1 cellular context compared by ENCODE assay signal in genomic region chr22:20931126-20931654, GRCh38.
TF ChIP-seq lines count a peak whose summit lies in the region.

No MANE protein-coding gene starts in this region.

TF ChIP-seq in WTC11, 78 proteins besides CTCF, POLR2A, EP300 and RAD21 (continued from another document):
- TF ChIP-seq MAX (CRISPR knock-in tag; IDR thresholded peaks at IDR 0.05), result no peak
- no peak for TF ChIP-seq AFF4 (CRISPR knock-in tag; IDR thresholded peaks at IDR 0.05; ENCODE audit: borderline replicate concordance)
- TF ChIP-seq ZNF423 (CRISPR knock-in tag; IDR thresholded peaks at IDR 0.05), result no peak
- no peak for TF ChIP-seq PREB (CRISPR knock-in tag; IDR thresholded peaks at IDR 0.05; ENCODE audit: borderline replicate concordance)
- no peak for TF ChIP-seq PRRX2 (CRISPR knock-in tag; IDR thresholded peaks at IDR 0.05)
- no peak for TF ChIP-seq ELF4 (CRISPR knock-in tag; IDR thresholded peaks at IDR 0.05; ENCODE audit: low read depth)
- no peak for TF ChIP-seq HMGA2 (CRISPR knock-in tag; IDR thresholded peaks at IDR 0.05)
- no peak for TF ChIP-seq STAT6 (CRISPR knock-in tag; conservative IDR thresholded peaks at IDR 0.05; ENCODE audit: low read depth)
- no peak for TF ChIP-seq ZNF532 (CRISPR knock-in tag; IDR thresholded peaks at IDR 0.05; ENCODE audit: borderline replicate concordance)
- no peak for TF ChIP-seq ZNF671 (CRISPR knock-in tag; IDR thresholded peaks at IDR 0.05)
